7 cellular contexts compared by ENCODE assay signal in genomic region chr1:12615166-12615915, GRCh38. TPM values are rescaled to one million over a fixed set of nuclear protein-coding genes. Genes with fewer than 3 reads are reported as not detected.
DNase-seq lines count a peak whose midpoint lies in the region; ATAC-seq, FAIRE-seq and TF ChIP-seq lines count a peak whose summit lies in the region.

No MANE protein-coding gene starts in this region.

- H3K9me3 ChIP-seq in iPS-20b (ENCODE audit: insufficient read depth, low read depth, low read length) = no peaks in the 10 kb centered on the region
- no peaks in the 10 kb centered on the region for H3K9me3 ChIP-seq in stomach

- intact Hi-C loops in stomach (cut with DNase I; ENCODE audit: low total_unique reads) = no loop called here

- ATAC-seq in activated naive CD4-positive, alpha-beta T cell treated with anti-CD3 and anti-CD28 coated beads, Interleukin-2, amount 50 U/mL, for 72 hours = no peak

- H3K4me3 ChIP-seq in LNCaP clone FGC (ENCODE audit: low read depth, low read length) (peak overlapping the region; percentile 61), iPS-20b (ENCODE audit: low read length) (peak overlapping the region; percentile 84), stomach (peak overlapping the region; percentile 73 to 84 (median 77))

- TF ChIP-seq EP300 in stomach (IDR thresholded peaks at IDR 0.05) = no peak

- peak overlapping the region; percentile 9 for H3K27ac ChIP-seq in iPS-20b (ENCODE audit: low read length)
- H3K27ac ChIP-seq in stomach = peak overlapping the region; percentile 95 to 98 (median 97)

- WGBS in stomach, 5 donors = 8 to 15% (median 12%) methylated on average over 13 of the region's 13 CpGs

- peaks cover 0 to 4% of the 10 kb centered on the region in 2 donors for H3K9me3 Mint-ChIP-seq in activated naive CD4-positive, alpha-beta T cell treated with anti-CD3 and anti-CD28 coated beads, Interleukin-2, amount 50 U/mL, for 72 hours

- TF ChIP-seq CTCF in LNCaP clone FGC (IDR thresholded peaks at IDR 0.05; ENCODE audit: control insufficient read depth, extremely low read depth, insufficient read depth) (no peak), stomach (IDR thresholded peaks at IDR 0.05) (no peak)

- no peak for DNase-seq in LNCaP clone FGC (ENCODE audit: low read depth)
- no peak for DNase-seq in activated naive CD4-positive, alpha-beta T cell treated with anti-CD3 and anti-CD28 coated beads, Interleukin-2, amount 50 U/mL, for 72 hours (ENCODE audit: low spot score in 2 of 2)
- DNase-seq in stomach = no peak
- DNase-seq in T-helper 9 cell = no peak
- DNase-seq in NCI-H1930 (lab: John Stamatoyannopoulos, UW) = no peak
- DNase-seq in frontal cortex (ENCODE audit: low spot score in 2 of 2) = no peak

- H3K36me3 ChIP-seq in iPS-20b (ENCODE audit: insufficient read depth, low read depth, low read length) (peaks cover 20% of the 10 kb centered on the region), stomach (peaks cover 6 to 30% (median 26%) of the 10 kb centered on the region in 4 donors)

- FAIRE-seq in frontal cortex (lab: Jason Lieb, UNC) = no peak

- H3K36me3 Mint-ChIP-seq in activated naive CD4-positive, alpha-beta T cell treated with anti-CD3 and anti-CD28 coated beads, Interleukin-2, amount 50 U/mL, for 72 hours = peaks cover 49 to 67% of the 10 kb centered on the region in 2 donors

- peaks cover 20% of the 10 kb centered on the region for H3K27me3 ChIP-seq in iPS-20b (ENCODE audit: insufficient read depth, low read length)
- H3K27me3 ChIP-seq in stomach = peaks cover 0 to 7% (median 0%) of the 10 kb centered on the region in 3 donors

- peak overlapping the region; percentile 45; the same call in 1 of the 2 replicates for H3K9ac ChIP-seq in iPS-20b (ENCODE audit: low read depth, low read length)

- no peak for TF ChIP-seq POLR2A in stomach (IDR thresholded peaks at IDR 0.05)

- H3K27ac Mint-ChIP-seq in activated naive CD4-positive, alpha-beta T cell treated with anti-CD3 and anti-CD28 coated beads, Interleukin-2, amount 50 U/mL, for 72 hours = peak overlapping the region; percentile 89 to 93

- H3K4me1 ChIP-seq in iPS-20b (ENCODE audit: insufficient read depth, low read length) = peaks cover 19% of the 10 kb centered on the region
- H3K4me1 ChIP-seq in stomach = peaks cover 44 to 84% (median 77%) of the 10 kb centered on the region in 4 donors

RNA-seq across cellular contexts. Expression of gene DHRS3, which starts 2.7 kb away (rescaled TPM):
- total RNA-seq in activated naive CD4-positive, alpha-beta T cell treated with anti-CD3 and anti-CD28 coated beads, Interleukin-2, amount 50 U/mL, for 72 hours = 10 to 100 TPM; 85.2 to 93.9 TPM
- total RNA-seq in stomach = 100 to 1,000 TPM in 1 of 5 donors, 10 to 100 TPM in 4; 15.1 to 103 (median 54.2) TPM
- 100 to 1,000 TPM in 1 of 3 donors, 10 to 100 TPM in 2; 50.2 to 102 (median 62.2) TPM for polyA plus RNA-seq in stomach
- total RNA-seq in frontal cortex = 13.0 TPM

RNA-seq across cellular contexts. Expression of gene AADACL4, which starts 28.5 kb away (rescaled TPM):
- total RNA-seq in activated naive CD4-positive, alpha-beta T cell treated with anti-CD3 and anti-CD28 coated beads, Interleukin-2, amount 50 U/mL, for 72 hours = not detected
- total RNA-seq in stomach (not detected), frontal cortex (not detected)
- polyA plus RNA-seq in stomach = not detected
